ENCODE assay signal across 15 cellular contexts in the genomic region with DNA sequence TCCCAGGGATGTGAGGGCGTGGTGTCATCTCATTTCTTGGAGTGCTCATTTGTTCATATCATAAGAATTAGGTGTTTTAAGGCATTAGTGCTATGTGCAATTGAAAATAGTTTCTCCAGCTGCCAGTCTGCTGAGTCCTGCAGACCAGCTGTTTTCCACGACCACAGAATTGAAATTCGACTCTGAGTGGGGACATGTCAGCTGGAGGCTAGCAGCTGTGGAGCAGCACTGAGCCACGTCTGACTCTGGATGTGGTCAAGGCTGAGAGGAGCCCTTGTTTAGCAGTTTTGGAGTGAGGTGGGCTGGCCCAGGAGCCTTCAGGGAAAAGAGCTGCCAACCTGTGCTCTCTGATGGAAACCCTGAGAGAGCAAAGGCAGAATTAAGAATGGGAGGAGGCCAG.
A peak's percentile ranks its signal among the peaks of the same experiment; 100 is the strongest.
DNase-seq lines count a peak whose midpoint lies in the region.
"Had no signal": no experiment of that assay in that cellular context is flagged by ENCODE, and none has a peak within 500 bp of the region (broad histone marks: within the 10 kb centered on the region; RNA-seq: fewer than 3 reads in every experiment).

No MANE protein-coding gene starts in this region.

- H3K4me3 Mint-ChIP-seq in activated T-helper 2 cell treated with anti-CD3 and anti-CD28 coated beads, Interferon-gamma antibody, Interleukin-2, Interleukin-4, amounts not matched to agents 10 μg/mL and 5 μg/mL and 100 μg/mL, durations not matched to agents 14 hours and 24 hours and 36 hours (ENCODE audit: low read depth) = no peak overlapping the region
- H3K4me3 Mint-ChIP-seq: activated T-helper 17 cell treated with anti-CD3 and anti-CD28 coated beads, Interleukin-2, amount 50 U/mL, for 72 hours; CD14-positive monocyte had no signal

- peak; percentile 33 for DNase-seq in EL
- DNase-seq in NCI-H524 treated with DMSO at 0.1 percent for 48 hours (lab: John Stamatoyannopoulos, UW) = peak; percentile 7
- DNase-seq in fibroblast of peridontal ligament (ENCODE audit: extremely low read depth) = peak; percentile 5
- peak; percentile 24 for DNase-seq in smooth muscle cell of the brain vasculature (ENCODE audit: low read depth, low spot score)
- no peak for DNase-seq in UCSD-AML1 (lab: John Stamatoyannopoulos, UW; ENCODE audit: unreplicated experiment)
- no peak for DNase-seq in activated T-helper 2 cell treated with anti-CD3 and anti-CD28 coated beads, Interferon-gamma antibody, Interleukin-2, Interleukin-4, amounts not matched to agents 10 μg/mL and 5 μg/mL and 100 μg/mL, durations not matched to agents 14 hours and 24 hours and 36 hours (ENCODE audit: low spot score)
- no peak for DNase-seq in activated naive CD4-positive, alpha-beta T cell treated with Interleukin-2 at 50 U/mL for 16 hours
- DNase-seq: activated CD4-positive, CD25-positive, alpha-beta regulatory T cell; aorta; dorsolateral prefrontal cortex; head of caudate nucleus; Karpas-422; T-helper 1 cell had no signal

- no peaks in the 10 kb centered on the region for H3K36me3 Mint-ChIP-seq in activated T-helper 2 cell treated with anti-CD3 and anti-CD28 coated beads, Interferon-gamma antibody, Interleukin-2, Interleukin-4, amounts not matched to agents 10 μg/mL and 5 μg/mL and 100 μg/mL, durations not matched to agents 14 hours and 24 hours and 36 hours (ENCODE audit: low read depth)
- H3K36me3 Mint-ChIP-seq: CD14-positive monocyte had no signal

- peaks cover 22% of the 10 kb centered on the region for H3K27me3 Mint-ChIP-seq in activated T-helper 2 cell treated with anti-CD3 and anti-CD28 coated beads, Interferon-gamma antibody, Interleukin-2, Interleukin-4, amounts not matched to agents 10 μg/mL and 5 μg/mL and 100 μg/mL, durations not matched to agents 14 hours and 24 hours and 36 hours (ENCODE audit: low read depth)

- no peaks in the 10 kb centered on the region for H3K9me3 Mint-ChIP-seq in activated T-helper 2 cell treated with anti-CD3 and anti-CD28 coated beads, Interferon-gamma antibody, Interleukin-2, Interleukin-4, amounts not matched to agents 10 μg/mL and 5 μg/mL and 100 μg/mL, durations not matched to agents 14 hours and 24 hours and 36 hours

- intact Hi-C loops in activated T-helper 2 cell treated with anti-CD3 and anti-CD28 coated beads, Interferon-gamma antibody, Interleukin-2, Interleukin-4, amounts not matched to agents 10 μg/mL and 5 μg/mL and 100 μg/mL, durations not matched to agents 14 hours and 24 hours and 36 hours (cut with micrococcal nuclease) = no loop called here

- H3K27ac Mint-ChIP-seq in activated T-helper 2 cell treated with anti-CD3 and anti-CD28 coated beads, Interferon-gamma antibody, Interleukin-2, Interleukin-4, amounts not matched to agents 10 μg/mL and 5 μg/mL and 100 μg/mL, durations not matched to agents 14 hours and 24 hours and 36 hours = no peak overlapping the region
- H3K27ac Mint-ChIP-seq: activated T-helper 17 cell treated with anti-CD3 and anti-CD28 coated beads, Interleukin-2, amount 50 U/mL, for 72 hours had no signal

- H3K4me1 Mint-ChIP-seq in activated T-helper 2 cell treated with anti-CD3 and anti-CD28 coated beads, Interferon-gamma antibody, Interleukin-2, Interleukin-4, amounts not matched to agents 10 μg/mL and 5 μg/mL and 100 μg/mL, durations not matched to agents 14 hours and 24 hours and 36 hours (ENCODE audit: low read depth) = no peaks in the 10 kb centered on the region
- H3K4me1 Mint-ChIP-seq: activated T-helper 17 cell treated with anti-CD3 and anti-CD28 coated beads, Interleukin-2, amount 50 U/mL, for 72 hours; CD14-positive monocyte had no signal

Comparison
In these comparisons a context has a peak if more than half of its experiments do, and no peak if none do; other contexts are left out.
1. DNase-seq: peak in EL (single experiment), NCI-H524 treated with DMSO at 0.1 percent for 48 hours (single experiment), fibroblast of peridontal ligament (single experiment) and smooth muscle cell of the brain vasculature (single experiment); none in UCSD-AML1 (single experiment), activated T-helper 2 cell treated with anti-CD3 and anti-CD28 coated beads, Interferon-gamma antibody, Interleukin-2, Interleukin-4, amounts not matched to agents 10 μg/mL and 5 μg/mL and 100 μg/mL, durations not matched to agents 14 hours and 24 hours and 36 hours (single experiment) and activated naive CD4-positive, alpha-beta T cell treated with Interleukin-2 at 50 U/mL for 16 hours (single experiment).